Comparison of ENCODE assay signal across 15 cellular contexts in genomic region chr16:80700558-80700957, GRCh38.
DNase-seq lines count a peak whose midpoint lies in the region; ATAC-seq and TF ChIP-seq lines count a peak whose summit lies in the region.
"Had no signal": no experiment of that assay in that cellular context is flagged by ENCODE, and none has a peak within 500 bp of the region (broad histone marks: within the 10 kb centered on the region; RNA-seq: fewer than 3 reads in every experiment).

No MANE protein-coding gene starts in this region.

- H3F3A ChIP-seq in GM23338 (replicated peaks; ENCODE audit: low read depth): no peaks in the 10 kb centered on the region

- H3K4me1 Mint-ChIP-seq in activated naive CD8-positive, alpha-beta T cell treated with anti-CD3 and anti-CD28 coated beads, Interleukin-2, amount 50 U/mL, for 24 hours: peaks cover 12% of the 10 kb centered on the region
- H3K4me1 Mint-ChIP-seq in activated naive CD8-positive, alpha-beta T cell treated with anti-CD3 and anti-CD28 coated beads for 36 hours: no peaks in the 10 kb centered on the region
- H3K4me1 Mint-ChIP-seq in GM23338: peaks cover 8% of the 10 kb centered on the region
- peaks cover 4% of the 10 kb centered on the region for H3K4me1 Mint-ChIP-seq in T-helper 17 cell
- H3K4me1 Mint-ChIP-seq in activated CD8-positive, alpha-beta memory T cell treated with anti-CD3 and anti-CD28 coated beads, Interleukin-2, amount 10 ng/mL, durations not matched to agents 7 days and 5 days: peaks cover 28% of the 10 kb centered on the region

- H3K4me3 ChIP-seq in GM23338 (no peak overlapping the region), prostate gland (no peak overlapping the region)
- H3K4me3 ChIP-seq: BLaER1 treated with 17β-estradiol and CSF1 and Interleukin-3, amounts not matched to agents 10 nM and 100 nM; GM12878; HAP-1 had no signal

- TF ChIP-seq CTCF in GM23338 (conservative IDR thresholded peaks at IDR 0.05; ENCODE audit: low read depth in 2 of 2) (no peak), prostate gland (IDR thresholded peaks at IDR 0.05) (no peak)

- intact Hi-C loops in prostate gland (cut with DNase I): no loop called here

- no peak overlapping the region for H3K4me3 Mint-ChIP-seq in activated naive CD8-positive, alpha-beta T cell treated with anti-CD3 and anti-CD28 coated beads, Interleukin-2, amount 50 U/mL, for 24 hours
- no peak overlapping the region for H3K4me3 Mint-ChIP-seq in activated naive CD8-positive, alpha-beta T cell treated with anti-CD3 and anti-CD28 coated beads for 36 hours
- no peak overlapping the region for H3K4me3 Mint-ChIP-seq in GM23338
- no peak overlapping the region for H3K4me3 Mint-ChIP-seq in T-helper 17 cell
- no peak overlapping the region for H3K4me3 Mint-ChIP-seq in activated CD8-positive, alpha-beta memory T cell treated with anti-CD3 and anti-CD28 coated beads, Interleukin-2, amount 10 ng/mL, durations not matched to agents 7 days and 5 days
- H3K4me3 Mint-ChIP-seq: CD4-positive, CD25-positive, alpha-beta regulatory T cell had no signal

- H3K27me3 Mint-ChIP-seq in activated naive CD8-positive, alpha-beta T cell treated with anti-CD3 and anti-CD28 coated beads, Interleukin-2, amount 50 U/mL, for 24 hours: peaks cover 1% of the 10 kb centered on the region
- H3K27me3 Mint-ChIP-seq in activated naive CD8-positive, alpha-beta T cell treated with anti-CD3 and anti-CD28 coated beads for 36 hours: no peaks in the 10 kb centered on the region
- H3K27me3 Mint-ChIP-seq in GM23338 (ENCODE audit: insufficient read depth, low read depth, poor library complexity) (no peaks in the 10 kb centered on the region), T-helper 17 cell (no peaks in the 10 kb centered on the region)
- H3K27me3 Mint-ChIP-seq in activated CD8-positive, alpha-beta memory T cell treated with anti-CD3 and anti-CD28 coated beads, Interleukin-2, amount 10 ng/mL, durations not matched to agents 7 days and 5 days: no peaks in the 10 kb centered on the region
- H3K27me3 Mint-ChIP-seq: CD4-positive, CD25-positive, alpha-beta regulatory T cell had no signal

- TF ChIP-seq POLR2A in prostate gland (IDR thresholded peaks at IDR 0.05): no peak

- CTCF ChIA-PET in activated CD8-positive, alpha-beta memory T cell treated with anti-CD3 and anti-CD28 coated beads, Interleukin-2, amount 10 ng/mL, durations not matched to agents 7 days and 5 days (lab: Charles Lee): interaction anchor here (1.0 to 1.7 kb wide), 2 partner anchors 173 to 603 kb away, joined by 3 to 5 read pairs; no protein-coding TSS in a partner anchor

- H3K9me3 Mint-ChIP-seq in activated naive CD8-positive, alpha-beta T cell treated with anti-CD3 and anti-CD28 coated beads, Interleukin-2, amount 50 U/mL, for 24 hours: peaks cover 11% of the 10 kb centered on the region
- peaks cover 6% of the 10 kb centered on the region for H3K9me3 Mint-ChIP-seq in activated naive CD8-positive, alpha-beta T cell treated with anti-CD3 and anti-CD28 coated beads for 36 hours
- no peaks in the 10 kb centered on the region for H3K9me3 Mint-ChIP-seq in GM23338
- peaks cover 11% of the 10 kb centered on the region for H3K9me3 Mint-ChIP-seq in activated CD8-positive, alpha-beta memory T cell treated with anti-CD3 and anti-CD28 coated beads, Interleukin-2, amount 10 ng/mL, durations not matched to agents 7 days and 5 days (ENCODE audit: low read depth)

- no peaks in the 10 kb centered on the region; the same call in 1 of the 2 replicates for H3K9me2 ChIP-seq in GM23338 (ENCODE audit: insufficient read depth)

- H3K27ac Mint-ChIP-seq in activated naive CD8-positive, alpha-beta T cell treated with anti-CD3 and anti-CD28 coated beads, Interleukin-2, amount 50 U/mL, for 24 hours: no peak overlapping the region
- no peak overlapping the region for H3K27ac Mint-ChIP-seq in activated naive CD8-positive, alpha-beta T cell treated with anti-CD3 and anti-CD28 coated beads for 36 hours
- peak overlapping the region; percentile 27; the same call in 1 of the 2 replicates for H3K27ac Mint-ChIP-seq in GM23338
- H3K27ac Mint-ChIP-seq in T-helper 17 cell: peak overlapping the region; percentile 6
- H3K27ac Mint-ChIP-seq in activated CD8-positive, alpha-beta memory T cell treated with anti-CD3 and anti-CD28 coated beads, Interleukin-2, amount 10 ng/mL, durations not matched to agents 7 days and 5 days: no peak overlapping the region

- H3K36me3 ChIP-seq in GM23338 (ENCODE audit: insufficient read depth) (no peaks in the 10 kb centered on the region), prostate gland (no peaks in the 10 kb centered on the region)
- H3K36me3 ChIP-seq: HAP-1 had no signal

- ATAC-seq in activated naive CD8-positive, alpha-beta T cell treated with anti-CD3 and anti-CD28 coated beads, Interleukin-2, amount 50 U/mL, for 24 hours: peak; percentile 54
- ATAC-seq in GM23338: no peak
- ATAC-seq in T-helper 17 cell: no peak
- no peak for ATAC-seq in activated CD8-positive, alpha-beta memory T cell treated with anti-CD3 and anti-CD28 coated beads, Interleukin-2, amount 10 ng/mL, durations not matched to agents 7 days and 5 days
- ATAC-seq: GM12878 had no signal

- no peaks in the 10 kb centered on the region for H3K79me2 ChIP-seq in GM23338 (replicated peaks; ENCODE audit: insufficient read depth)

- H2AFZ ChIP-seq in GM23338: no peak overlapping the region

- H3K36me3 Mint-ChIP-seq in activated naive CD8-positive, alpha-beta T cell treated with anti-CD3 and anti-CD28 coated beads, Interleukin-2, amount 50 U/mL, for 24 hours (ENCODE audit: low read depth): peaks cover 2% of the 10 kb centered on the region
- peaks cover 2% of the 10 kb centered on the region for H3K36me3 Mint-ChIP-seq in activated naive CD8-positive, alpha-beta T cell treated with anti-CD3 and anti-CD28 coated beads for 36 hours
- H3K36me3 Mint-ChIP-seq in GM23338 (ENCODE audit: low read depth) (no peaks in the 10 kb centered on the region), T-helper 17 cell (ENCODE audit: low read depth) (peaks cover 3% of the 10 kb centered on the region)
- peaks cover 31% of the 10 kb centered on the region for H3K36me3 Mint-ChIP-seq in activated CD8-positive, alpha-beta memory T cell treated with anti-CD3 and anti-CD28 coated beads, Interleukin-2, amount 10 ng/mL, durations not matched to agents 7 days and 5 days

- no peaks in the 10 kb centered on the region for H4K20me1 ChIP-seq in GM23338 (replicated peaks; ENCODE audit: insufficient read depth)

- H3K27me3 ChIP-seq in GM23338 (ENCODE audit: insufficient read depth) (no peaks in the 10 kb centered on the region), prostate gland (replicated peaks; ENCODE audit: insufficient read depth) (no peaks in the 10 kb centered on the region)
- H3K27me3 ChIP-seq: BLaER1 treated with 17β-estradiol and CSF1 and Interleukin-3, amounts not matched to agents 10 nM and 100 nM had no signal

- H3K9me3 ChIP-seq in T-helper 17 cell (ENCODE audit: control insufficient read depth, low read length, poor library complexity, severe bottlenecking) (no peaks in the 10 kb centered on the region), prostate gland (no peaks in the 10 kb centered on the region)
- H3K9me3 ChIP-seq: HAP-1 had no signal

- no peak overlapping the region for H3K4me2 ChIP-seq in GM23338
- H3K4me2 ChIP-seq: BLaER1 treated with 17β-estradiol and CSF1 and Interleukin-3, amounts not matched to agents 10 nM and 100 nM had no signal

- no peak for DNase-seq in activated naive CD8-positive, alpha-beta T cell treated with anti-CD3 and anti-CD28 coated beads, Interleukin-2, amount 50 U/mL, for 24 hours
- DNase-seq in activated naive CD8-positive, alpha-beta T cell treated with anti-CD3 and anti-CD28 coated beads for 36 hours: no peak
- DNase-seq in GM23338 (ENCODE audit: low spot score): no peak
- DNase-seq in T-helper 17 cell: no peak
- peak; percentile 0 for DNase-seq in prostate gland (ENCODE audit: low spot score)
- no peak for DNase-seq in mesenteric fat pad (ENCODE audit: low spot score)
- DNase-seq in activated CD8-positive, alpha-beta memory T cell treated with anti-CD3 and anti-CD28 coated beads, Interleukin-2, amount 10 ng/mL, durations not matched to agents 7 days and 5 days: no peak
- no peak for DNase-seq in globus pallidus (ENCODE audit: low spot score)
- DNase-seq: ACHN; CD4-positive, CD25-positive, alpha-beta regulatory T cell; DMS79; GOT3 had no signal

- 81% methylated on average over 4 of the region's 4 CpGs for WGBS in prostate gland

- H3K27ac ChIP-seq in GM23338 (ENCODE audit: low read depth): no peak overlapping the region
- H3K27ac ChIP-seq in prostate gland: no peak overlapping the region
- H3K27ac ChIP-seq: BLaER1 treated with 17β-estradiol and CSF1 and Interleukin-3, amounts not matched to agents 10 nM and 100 nM had no signal

- H3K4me1 ChIP-seq in GM23338 (ENCODE audit: insufficient read depth) (peaks cover 13% of the 10 kb centered on the region), prostate gland (replicated peaks) (no peaks in the 10 kb centered on the region)
- H3K4me1 ChIP-seq: HAP-1 had no signal

TF ChIP-seq in GM23338, 12 proteins besides CTCF, POLR2A, EP300 and RAD21 (continues in another document):
- no peak for TF ChIP-seq STAT1 (IDR thresholded peaks at IDR 0.05; ENCODE audit: unreplicated experiment)
- TF ChIP-seq ZNF331 (CRISPR knock-in tag; IDR thresholded peaks at IDR 0.05; ENCODE audit: low read depth): no peak
- no peak for TF ChIP-seq REST (IDR thresholded peaks at IDR 0.05; ENCODE audit: unreplicated experiment)

Comparison
In these comparisons a context has a peak if more than half of its experiments do, and no peak if none do; other contexts are left out.
1. H3K27ac Mint-ChIP-seq: peak in GM23338 (single experiment) and T-helper 17 cell (single experiment); none in activated naive CD8-positive, alpha-beta T cell treated with anti-CD3 and anti-CD28 coated beads, Interleukin-2, amount 50 U/mL, for 24 hours (single experiment), activated naive CD8-positive, alpha-beta T cell treated with anti-CD3 and anti-CD28 coated beads for 36 hours (single experiment) and activated CD8-positive, alpha-beta memory T cell treated with anti-CD3 and anti-CD28 coated beads, Interleukin-2, amount 10 ng/mL, durations not matched to agents 7 days and 5 days (single experiment).